Comparison of ENCODE assay signal across 11 cellular contexts in the genomic region with DNA sequence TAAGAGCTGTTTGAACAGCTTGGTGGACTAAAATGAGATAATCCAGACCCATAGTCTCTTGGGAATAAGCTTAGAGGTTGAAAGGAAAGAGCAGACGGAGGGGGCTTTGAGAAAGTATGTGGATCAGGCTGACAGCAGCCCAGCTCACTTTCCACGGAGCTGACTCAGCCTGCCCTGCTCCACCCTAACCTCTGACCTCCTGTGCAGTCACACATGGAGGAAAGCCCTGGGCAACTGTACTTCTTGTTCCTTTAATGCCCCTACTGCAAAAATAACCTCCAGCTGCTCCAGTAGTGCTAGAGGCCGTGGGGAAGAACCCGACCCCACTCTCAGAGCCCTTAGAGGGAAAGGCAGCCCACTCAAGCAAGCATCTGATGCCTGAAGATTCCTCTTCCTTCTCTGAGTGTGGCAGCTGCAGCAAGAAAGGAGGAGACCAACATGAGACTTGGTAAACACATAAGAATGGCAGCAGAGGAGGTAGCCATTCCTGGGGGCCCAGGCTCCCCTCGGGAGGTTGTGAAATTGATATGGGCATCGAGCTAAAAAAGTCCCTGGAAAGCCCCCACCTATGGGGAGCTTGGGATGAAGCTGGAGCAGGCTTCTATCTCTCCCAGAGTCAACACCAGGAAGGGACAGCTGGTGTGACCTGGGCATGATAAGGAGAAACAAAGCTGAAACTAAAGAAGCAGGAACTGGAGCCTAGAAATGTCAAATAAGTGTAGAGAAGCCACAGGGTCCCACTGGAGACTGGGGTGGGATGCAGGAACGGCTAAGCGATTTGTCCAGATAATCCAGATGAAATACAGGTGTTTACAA.
DNase-seq lines count a peak whose midpoint lies in the region; ATAC-seq and TF ChIP-seq lines count a peak whose summit lies in the region.
"Had no signal": no experiment of that assay in that cellular context is flagged by ENCODE, and none has a peak within 500 bp of the region (broad histone marks: within the 10 kb centered on the region; RNA-seq: fewer than 3 reads in every experiment).

No MANE protein-coding gene starts in this region.

- CTCF ChIA-PET in A673 (lab: Charles Lee): no interaction called here

- BruUV-seq in A673 (replicated peaks; lab: Mats Ljungman, UMichigan): no TSS peak

- H3K27me3 ChIP-seq in A673 (replicated peaks; ENCODE audit: insufficient read depth, low read depth, low read length, poor library complexity): no peaks in the 10 kb centered on the region
- H3K27me3 ChIP-seq in brain microvascular endothelial cell (replicated peaks): no peaks in the 10 kb centered on the region

- TF ChIP-seq CTCF in A673 (conservative IDR thresholded peaks at IDR 0.05; ENCODE audit: low read depth, low read length) (no peak), brain microvascular endothelial cell (IDR thresholded peaks at IDR 0.05; ENCODE audit: low read depth, low read length, missing control alignments) (no peak), mucosa of descending colon (IDR thresholded peaks at IDR 0.05) (no peak)

- H3K4me3 ChIP-seq in A673 (ENCODE audit: low read depth, low read length, poor library complexity, severe bottlenecking) (no peak overlapping the region), brain microvascular endothelial cell (ENCODE audit: low read depth, low read length) (no peak overlapping the region), mucosa of descending colon (no peak overlapping the region)

- H3K36me3 ChIP-seq in A673 (ENCODE audit: insufficient read depth, low read length, poor library complexity, severe bottlenecking): no peaks in the 10 kb centered on the region
- H3K36me3 ChIP-seq in brain microvascular endothelial cell (replicated peaks): no peaks in the 10 kb centered on the region
- no peaks in the 10 kb centered on the region for H3K36me3 ChIP-seq in mucosa of descending colon (ENCODE audit: low read depth)

- DNase-seq in A673 (ENCODE audit: low spot score): peak; percentile 25
- DNase-seq in HuH-7.5 (ENCODE audit: low spot score): peak; percentile 21
- peak; percentile 45 for DNase-seq in brain microvascular endothelial cell
- DNase-seq in mucosa of descending colon: peak; percentile 56 to 59 (median 57)
- no peak for DNase-seq in caudate nucleus (lab: John Stamatoyannopoulos, UW)
- no peak for DNase-seq in mucosa of gallbladder (ENCODE audit: low spot score)
- DNase-seq: activated T-cell treated with anti-CD3 and anti-CD28 coated beads, Interleukin-2, amount 50 U/mL, for 72 hours; SHP77 treated with DMSO at 0.1 percent for 48 hours; stimulated activated naive CD8-positive, alpha-beta T cell treated with anti-CD3 and anti-CD28 coated beads, Interleukin-15, amount 100 ng/mL, for 72 hours had no signal

- POLR2A ChIA-PET in A673 (lab: Charles Lee; ENCODE audit: low non-redundant PET): no interaction called here

- intact Hi-C loops in A673 (cut with micrococcal nuclease; ENCODE audit: unreplicated experiment) (no loop called here), mucosa of descending colon (cut with DNase I, micrococcal nuclease) (no loop called here)

- no peak overlapping the region for H3K27ac ChIP-seq in A673 (ENCODE audit: low read depth, low read length, poor library complexity, severe bottlenecking)
- H3K27ac ChIP-seq in brain microvascular endothelial cell: no peak overlapping the region
- no peak overlapping the region for H3K27ac ChIP-seq in caudate nucleus (ENCODE audit: low read depth, low read length)

- ATAC-seq in mucosa of descending colon: peak; percentile 90
- ATAC-seq in GM18858 (IDR thresholded peaks at IDR 0.05; ENCODE audit: unreplicated experiment): no peak
- no peak for ATAC-seq in HG03442 (IDR thresholded peaks at IDR 0.05; ENCODE audit: unreplicated experiment)
- ATAC-seq: activated T-cell treated with anti-CD3 and anti-CD28 coated beads, Interleukin-2, amount 50 U/mL, for 72 hours; stimulated activated naive CD8-positive, alpha-beta T cell treated with anti-CD3 and anti-CD28 coated beads, Interleukin-15, amount 100 ng/mL, for 72 hours had no signal

- H3K9me3 ChIP-seq in A673 (ENCODE audit: low read depth, low read length, poor library complexity, severe bottlenecking) (no peaks in the 10 kb centered on the region), mucosa of descending colon (no peaks in the 10 kb centered on the region)

- in situ Hi-C loops in brain microvascular endothelial cell (cut with HindIII; ENCODE audit: low pct_ligation_motif_present, low sequenced_read_pairs): no loop called here

- H3K4me1 ChIP-seq in A673 (ENCODE audit: insufficient read depth, low read length, poor library complexity, severe bottlenecking): peaks cover 31% of the 10 kb centered on the region
- peaks cover 22% of the 10 kb centered on the region for H3K4me1 ChIP-seq in mucosa of descending colon (ENCODE audit: low read depth)

Comparison
In these comparisons a context has a peak if more than half of its experiments do, and no peak if none do; other contexts are left out.
1. DNase-seq: peak in A673 (single experiment), HuH-7.5 (single experiment), brain microvascular endothelial cell (single experiment) and mucosa of descending colon (3 of 3); none in caudate nucleus (0 of 61) and mucosa of gallbladder (single experiment).